ENCODE assay signal across 22 cellular contexts in genomic region chr2:1674766-1675397, GRCh38.
DNase-seq lines count a peak whose midpoint lies in the region; TF ChIP-seq lines count a peak whose summit lies in the region.
"Had no signal": no experiment of that assay in that cellular context is flagged by ENCODE, and none has a peak within 500 bp of the region (broad histone marks: within the 10 kb centered on the region; RNA-seq: fewer than 3 reads in every experiment).

No MANE protein-coding gene starts in this region.

- DNase-seq in RWPE1 (ENCODE audit: low spot score) (no peak), esophagus muscularis mucosa (ENCODE audit: extremely low spot score) (no peak), prostate gland (ENCODE audit: low spot score) (no peak), NCI-H146 (lab: John Stamatoyannopoulos, UW) (no peak), Ammon's horn (ENCODE audit: low spot score) (no peak), midbrain (lab: John Stamatoyannopoulos, UW) (no peak)
- no peak for DNase-seq in activated naive CD8-positive, alpha-beta T cell treated with anti-CD3 and anti-CD28 coated beads for 36 hours
- DNase-seq: activated CD4-positive, CD25-positive, alpha-beta regulatory T cell treated with anti-CD3 and anti-CD28 coated beads, Interleukin-2, amount 50 U/mL, for 72 hours; activated CD8-positive, alpha-beta memory T cell treated with anti-CD3 and anti-CD28 coated beads for 24 hours; CD4-positive, alpha-beta T cell; esophagus squamous epithelium; H9; left ventricle myocardium inferior; MM.1S; NCI-H1694 treated with DMSO at 0.1 percent for 48 hours; NCI-H2227 treated with DMSO at 0.1 percent for 48 hours; stimulated activated CD4-positive, alpha-beta T cell treated with anti-CD3 and anti-CD28 coated beads, Interleukin-2, amount 100 ng/mL, for 24 hours had no signal

- peaks cover 20% of the 10 kb centered on the region for H3K36me3 ChIP-seq in ACC112 (ENCODE audit: insufficient read depth, low read length)
- H3K36me3 ChIP-seq in esophagus muscularis mucosa = peaks cover 12 to 92% (median 73%) of the 10 kb centered on the region in 4 donors
- peaks cover 4 to 7% of the 10 kb centered on the region in 2 donors for H3K36me3 ChIP-seq in prostate gland

- no peak for TF ChIP-seq EP300 in esophagus muscularis mucosa (IDR thresholded peaks at IDR 0.05)

- CTCF ChIA-PET in RWPE1 (lab: Yijun Ruan, JAX) = interaction anchor here (0.6 to 1.9 kb wide), 6 partner anchors 11 to 439 kb away, joined by 3 to 8 read pairs (median 3); no protein-coding TSS in a partner anchor

- POLR2A ChIA-PET in RWPE1 (lab: Yijun Ruan, JAX; ENCODE audit: low non-redundant PET) = no interaction called here

- TF ChIP-seq POLR2A in esophagus muscularis mucosa (IDR thresholded peaks at IDR 0.05; ENCODE audit: low read depth) = no peak
- TF ChIP-seq POLR2A in prostate gland (IDR thresholded peaks at IDR 0.05) = no peak

- H3K27me3 Mint-ChIP-seq in activated naive CD8-positive, alpha-beta T cell treated with anti-CD3 and anti-CD28 coated beads for 36 hours = no peaks in the 10 kb centered on the region
- H3K27me3 Mint-ChIP-seq: activated naive CD8-positive, alpha-beta T cell; CD4-positive, alpha-beta T cell; IgD-negative memory B cell had no signal

- no peaks in the 10 kb centered on the region for H3K9me3 Mint-ChIP-seq in activated naive CD8-positive, alpha-beta T cell treated with anti-CD3 and anti-CD28 coated beads for 36 hours
- H3K9me3 Mint-ChIP-seq: CD4-positive, alpha-beta T cell; H9; IgD-negative memory B cell had no signal

- H3K9me3 ChIP-seq in esophagus muscularis mucosa = no peaks in the 10 kb centered on the region
- H3K9me3 ChIP-seq in prostate gland = no peaks in the 10 kb centered on the region
- H3K9me3 ChIP-seq: esophagus squamous epithelium, left ventricle myocardium inferior had no signal

- no peak overlapping the region for H2AFZ ChIP-seq in ACC112 (ENCODE audit: low read length, unreplicated experiment)

- 86% methylated on average over 16 of the region's 18 CpGs for WGBS in esophagus muscularis mucosa
- WGBS in prostate gland = 82% methylated on average over 18 of the region's 18 CpGs

- H3K27ac ChIP-seq in ACC112 (ENCODE audit: low read depth, low read length) (peak overlapping the region; percentile 58; the same call in 1 of the 2 replicates), RWPE1 (peak overlapping the region; percentile 82), esophagus muscularis mucosa (replicated peaks in 1 of 4) (peak overlapping the region; percentile 84 to 89 (median 88)), prostate gland (peak overlapping the region; percentile 79 to 80)
- H3K27ac ChIP-seq: cardiac muscle cell, left ventricle myocardium inferior, SK-N-MC had no signal

- TF ChIP-seq CTCF in RWPE1 (conservative IDR thresholded peaks at IDR 0.05; ENCODE audit: low read depth) (no peak), esophagus muscularis mucosa (IDR thresholded peaks at IDR 0.05) (no peak), prostate gland (IDR thresholded peaks at IDR 0.05) (no peak)

- H3K4me1 ChIP-seq in ACC112 (ENCODE audit: control insufficient read depth, insufficient read depth, low read length, unreplicated experiment) (peaks cover 11% of the 10 kb centered on the region), esophagus muscularis mucosa (peaks cover 2 to 22% (median 21%) of the 10 kb centered on the region in 4 donors), prostate gland (replicated peaks) (no peaks in the 10 kb centered on the region)
- H3K4me1 ChIP-seq: left ventricle myocardium inferior had no signal

- H3K4me3 Mint-ChIP-seq in activated naive CD8-positive, alpha-beta T cell treated with anti-CD3 and anti-CD28 coated beads for 36 hours = no peak overlapping the region
- H3K4me3 Mint-ChIP-seq: activated naive CD8-positive, alpha-beta T cell; CD4-positive, alpha-beta T cell; H9; IgD-negative memory B cell had no signal

- H3K4me1 Mint-ChIP-seq in activated naive CD8-positive, alpha-beta T cell treated with anti-CD3 and anti-CD28 coated beads for 36 hours = no peaks in the 10 kb centered on the region
- H3K4me1 Mint-ChIP-seq: H9, IgD-negative memory B cell had no signal

- intact Hi-C loops in esophagus muscularis mucosa (cut with DNase I) = loop anchor here (5.0 kb wide), 1 partner anchor 142 kb away; no protein-coding TSS in a partner anchor
- intact Hi-C loops in prostate gland (cut with DNase I) = loop anchor here (1.0 kb wide), 1 partner anchor 83 kb away; no protein-coding TSS in a partner anchor

- H3K27me3 ChIP-seq in ACC112 (ENCODE audit: insufficient read depth, low read length) = no peaks in the 10 kb centered on the region
- no peaks in the 10 kb centered on the region for H3K27me3 ChIP-seq in esophagus muscularis mucosa
- H3K27me3 ChIP-seq in prostate gland (replicated peaks; ENCODE audit: insufficient read depth) = no peaks in the 10 kb centered on the region
- H3K27me3 ChIP-seq: cardiac muscle cell, esophagus squamous epithelium had no signal

- peaks cover 3% of the 10 kb centered on the region for H3K79me2 ChIP-seq in ACC112 (ENCODE audit: control insufficient read depth, insufficient read depth, low read length, unreplicated experiment)

- H3K4me3 ChIP-seq in ACC112 (ENCODE audit: low read depth, low read length) = no peak overlapping the region
- H3K4me3 ChIP-seq in esophagus muscularis mucosa = no peak overlapping the region
- H3K4me3 ChIP-seq in prostate gland = no peak overlapping the region
- H3K4me3 ChIP-seq: cardiac muscle cell, esophagus squamous epithelium, left ventricle myocardium inferior, SK-N-MC had no signal

- no peak overlapping the region for H3K27ac Mint-ChIP-seq in activated naive CD8-positive, alpha-beta T cell treated with anti-CD3 and anti-CD28 coated beads for 36 hours
- H3K27ac Mint-ChIP-seq: activated naive CD8-positive, alpha-beta T cell; CD4-positive, alpha-beta T cell had no signal

- no peaks in the 10 kb centered on the region for H3K36me3 Mint-ChIP-seq in activated naive CD8-positive, alpha-beta T cell treated with anti-CD3 and anti-CD28 coated beads for 36 hours
- H3K36me3 Mint-ChIP-seq: activated naive CD8-positive, alpha-beta T cell; IgD-negative memory B cell had no signal
